Comparison of ENCODE assay signal across 17 cellular contexts in genomic region chr2:159585607-159586006, GRCh38. TPM values are rescaled to one million over a fixed set of nuclear protein-coding genes. Genes with fewer than 3 reads are reported as not detected.
DNase-seq lines count a peak whose midpoint lies in the region; ATAC-seq and TF ChIP-seq lines count a peak whose summit lies in the region.
"Had no signal": no experiment of that assay in that cellular context is flagged by ENCODE, and none has a peak within 500 bp of the region (broad histone marks: within the 10 kb centered on the region; RNA-seq: fewer than 3 reads in every experiment).

No MANE protein-coding gene starts in this region.

- in situ Hi-C loops in transverse colon (cut with MboI; ENCODE audit: low pct_ligation_motif_present in 1 of 4, low pct_unique_long_range_greater_than_20kb in 1 of 4, low sequenced_read_pairs in 3 of 4), result no loop called here

- H3K36me3 ChIP-seq in colonic mucosa (no peaks in the 10 kb centered on the region), mucosa of descending colon (ENCODE audit: low read depth) (no peaks in the 10 kb centered on the region), transverse colon (no peaks in the 10 kb centered on the region)

- H3K4me3 Mint-ChIP-seq in natural killer cell, result no peak overlapping the region
- H3K4me3 Mint-ChIP-seq: CD8-positive, alpha-beta memory T cell; H9 had no signal

- DNase-seq in NCI-H82 (lab: John Stamatoyannopoulos, UW), result peak; percentile 37
- no peak for DNase-seq in NCI-H82 treated with DMSO at 0.1 percent for 48 hours (lab: John Stamatoyannopoulos, UW; ENCODE audit: unreplicated experiment)
- DNase-seq in colonic mucosa, result peak; percentile 55
- peak in 1 of 3 donors; percentile 70 for DNase-seq in mucosa of descending colon
- DNase-seq in transverse colon, result peak; percentile 39
- no peak for DNase-seq in NCI-H774 (lab: John Stamatoyannopoulos, UW)
- DNase-seq in natural killer cell, result no peak
- DNase-seq: AML-193; Caco-2; CD8-positive, alpha-beta memory T cell; DMS53; GOT3; H9 had no signal

- H3K9me3 ChIP-seq in colonic mucosa (no peaks in the 10 kb centered on the region), mucosa of descending colon (no peaks in the 10 kb centered on the region), transverse colon (no peaks in the 10 kb centered on the region)
- H3K9me3 ChIP-seq: Caco-2 had no signal

- no peaks in the 10 kb centered on the region for H3K27me3 ChIP-seq in colonic mucosa
- H3K27me3 ChIP-seq in transverse colon, result no peaks in the 10 kb centered on the region
- H3K27me3 ChIP-seq: BLaER1 had no signal

- no peaks in the 10 kb centered on the region for H3K36me3 Mint-ChIP-seq in natural killer cell

- no peak overlapping the region for H3K27ac Mint-ChIP-seq in natural killer cell
- H3K27ac Mint-ChIP-seq: CD8-positive, alpha-beta memory T cell; H9 had no signal

- H3K9me3 Mint-ChIP-seq in natural killer cell, result peaks cover 0 to 2% of the 10 kb centered on the region in 2 donors

- H3K27ac ChIP-seq in colonic mucosa (no peak overlapping the region), transverse colon (peak overlapping the region in 3 of 4 donors; percentile 15 to 56 (median 43))
- H3K27ac ChIP-seq: 22Rv1, BLaER1 had no signal

- peaks cover 0 to 9% of the 10 kb centered on the region in 2 donors for H3K4me1 Mint-ChIP-seq in natural killer cell
- H3K4me1 Mint-ChIP-seq: CD8-positive, alpha-beta memory T cell had no signal

- no peak for TF ChIP-seq POLR2A in transverse colon (IDR thresholded peaks at IDR 0.05)

- TF ChIP-seq CTCF in colonic mucosa (IDR thresholded peaks at IDR 0.05), result no peak
- TF ChIP-seq CTCF in mucosa of descending colon (IDR thresholded peaks at IDR 0.05), result no peak
- TF ChIP-seq CTCF in transverse colon (IDR thresholded peaks at IDR 0.05), result no peak
- no peak for TF ChIP-seq CTCF in natural killer cell (IDR thresholded peaks at IDR 0.05)

- ATAC-seq in mucosa of descending colon (peak; percentile 86), GM18861 (IDR thresholded peaks at IDR 0.05; ENCODE audit: unreplicated experiment) (no peak), natural killer cell (no peak)
- ATAC-seq: GM12878 had no signal

- no peaks in the 10 kb centered on the region for H3K27me3 Mint-ChIP-seq in natural killer cell (ENCODE audit: low read depth in 2 of 2)
- H3K27me3 Mint-ChIP-seq: CD8-positive, alpha-beta memory T cell had no signal

- H3K4me1 ChIP-seq in colonic mucosa (no peaks in the 10 kb centered on the region), mucosa of descending colon (ENCODE audit: low read depth) (peaks cover 9% of the 10 kb centered on the region), transverse colon (peaks cover 0 to 14% (median 2%) of the 10 kb centered on the region in 4 donors)

- no peak overlapping the region for H3K9ac ChIP-seq in colonic mucosa (ENCODE audit: low read depth in 2 of 2, low read length in 2 of 2)
- H3K9ac ChIP-seq: BLaER1 had no signal

- intact Hi-C loops in colonic mucosa (cut with DNase I), result no loop called here
- intact Hi-C loops in mucosa of descending colon (cut with DNase I, micrococcal nuclease), result no loop called here
- intact Hi-C loops in transverse colon (cut with DNase I; ENCODE audit: low total_unique reads), result no loop called here
- intact Hi-C loops in natural killer cell (cut with micrococcal nuclease), result no loop called here

- H3K4me3 ChIP-seq in colonic mucosa, result no peak overlapping the region
- H3K4me3 ChIP-seq in mucosa of descending colon, result no peak overlapping the region
- H3K4me3 ChIP-seq in transverse colon, result no peak overlapping the region
- H3K4me3 ChIP-seq: BLaER1, GM12878 had no signal

- TF ChIP-seq EP300 in transverse colon (IDR thresholded peaks at IDR 0.05; ENCODE audit: low read depth), result no peak

RNA-seq across cellular contexts. Expression of gene BAZ2B, which starts 30.7 kb away (rescaled TPM):
- total RNA-seq in colonic mucosa, result 10 to 100 TPM; 36.7 to 60.9 TPM
- 10 to 100 TPM; 58.9 to 98.1 (median 72.5) TPM for total RNA-seq in mucosa of descending colon
- total RNA-seq in transverse colon, result 100 to 1,000 TPM in 1 of 4 donors, 10 to 100 TPM in 3; 42.3 to 104 (median 81.3) TPM
- 10 to 100 TPM; 59.8 to 73.7 (median 68.4) TPM for total RNA-seq in natural killer cell

Comparison
In these comparisons a context has a peak if more than half of its experiments do, and no peak if none do; other contexts are left out.
1. DNase-seq: peak in NCI-H82 (single experiment), colonic mucosa (single experiment) and transverse colon (single experiment); none in NCI-H82 treated with DMSO at 0.1 percent for 48 hours (single experiment), NCI-H774 (single experiment) and natural killer cell (single experiment).